In genomic region chr11:64759722-64760719, GRCh38 we compare ENCODE assay signal across 9 cellular contexts. TPM values are rescaled to one million over a fixed set of nuclear protein-coding genes. Genes with fewer than 3 reads are reported as not detected.
DNase-seq lines count a peak whose midpoint lies in the region; ATAC-seq and TF ChIP-seq lines count a peak whose summit lies in the region.
"Had no signal": no experiment of that assay in that cellular context is flagged by ENCODE, and none has a peak within 500 bp of the region (broad histone marks: within the 10 kb centered on the region; RNA-seq: fewer than 3 reads in every experiment).

Gene PYGM (minus strand): TSS chr11:64759974. CDS start chr11:64759898, 76 bp downstream.

- CTCF ChIA-PET in activated CD8-positive, alpha-beta memory T cell treated with anti-CD3 and anti-CD28 coated beads, Interleukin-2, amount 10 ng/mL, durations not matched to agents 7 days and 5 days (lab: Charles Lee): interaction anchor here (1.0 to 14.7 kb wide), 10 partner anchors 8 to 19 kb away, joined by 3 to 294 read pairs (median 4); partner anchors contain the start of genes RASGRP2 and SF1

- H3K9me3 Mint-ChIP-seq in activated CD8-positive, alpha-beta memory T cell treated with anti-CD3 and anti-CD28 coated beads, Interleukin-2, amount 10 ng/mL, durations not matched to agents 7 days and 5 days (ENCODE audit: low read depth): no peaks in the 10 kb centered on the region

- WGBS in tibial nerve, 2 donors: 39 to 49% methylated on average over 21 of the region's 24 CpGs

- H3K4me3 Mint-ChIP-seq in activated CD8-positive, alpha-beta memory T cell treated with anti-CD3 and anti-CD28 coated beads, Interleukin-2, amount 10 ng/mL, durations not matched to agents 7 days and 5 days: no peak within 1 kb of the TSS

- peaks cover 52% of the 10 kb centered on the region for H3K4me1 Mint-ChIP-seq in activated CD8-positive, alpha-beta memory T cell treated with anti-CD3 and anti-CD28 coated beads, Interleukin-2, amount 10 ng/mL, durations not matched to agents 7 days and 5 days

- TF ChIP-seq CTCF in lower lobe of right lung (IDR thresholded peaks at IDR 0.05) (no peak), tibial nerve (IDR thresholded peaks at IDR 0.05) (no peak)

- no peaks in the 10 kb centered on the region for H3K9me3 ChIP-seq in lower lobe of right lung
- no peaks in the 10 kb centered on the region for H3K9me3 ChIP-seq in tibial nerve

- peak in 1 of 2 donors; percentile 8 for TF ChIP-seq EP300 in tibial nerve (IDR thresholded peaks at IDR 0.05)

- no peak for ATAC-seq in activated CD8-positive, alpha-beta memory T cell treated with anti-CD3 and anti-CD28 coated beads, Interleukin-2, amount 10 ng/mL, durations not matched to agents 7 days and 5 days
- ATAC-seq in lower lobe of right lung: peak; percentile 52 to 59
- ATAC-seq in HG03520 (IDR thresholded peaks at IDR 0.05; ENCODE audit: unreplicated experiment): no peak
- no peak for ATAC-seq in GM21737 (IDR thresholded peaks at IDR 0.05; ENCODE audit: unreplicated experiment)

- peaks cover 38% of the 10 kb centered on the region for H3K4me1 ChIP-seq in lower lobe of right lung
- peaks cover 0 to 61% (median 34%) of the 10 kb centered on the region in 4 donors for H3K4me1 ChIP-seq in tibial nerve

- peaks cover 21% of the 10 kb centered on the region for H3K36me3 Mint-ChIP-seq in activated CD8-positive, alpha-beta memory T cell treated with anti-CD3 and anti-CD28 coated beads, Interleukin-2, amount 10 ng/mL, durations not matched to agents 7 days and 5 days

- intact Hi-C loops in lower lobe of right lung (cut with DNase I): no loop called here

- peak within 1 kb of the TSS; percentile 21 for H3K4me3 ChIP-seq in lower lobe of right lung
- H3K4me3 ChIP-seq in tibial nerve: peak within 1 kb of the TSS; percentile 7 to 33 (median 13)

- peaks cover 32% of the 10 kb centered on the region for H3K36me3 ChIP-seq in lower lobe of right lung
- peaks cover 5 to 31% (median 6%) of the 10 kb centered on the region in 3 donors for H3K36me3 ChIP-seq in tibial nerve

- DNase-seq in activated CD8-positive, alpha-beta memory T cell treated with anti-CD3 and anti-CD28 coated beads, Interleukin-2, amount 10 ng/mL, durations not matched to agents 7 days and 5 days: no peak
- DNase-seq in activated CD8-positive, alpha-beta memory T cell treated with anti-CD3 and anti-CD28 coated beads for 24 hours: no peak
- DNase-seq in caudate nucleus (lab: John Stamatoyannopoulos, UW) (peak in 41 of 61 donors; percentile 21 to 80 (median 56)), lower lobe of right lung (no peak), tibial nerve (ENCODE audit: low spot score in 2 of 2) (peak in 1 of 2 donors; percentile 43)
- DNase-seq in central memory CD4-positive, alpha-beta T cell: no peak

- H3K27me3 Mint-ChIP-seq in activated CD8-positive, alpha-beta memory T cell treated with anti-CD3 and anti-CD28 coated beads, Interleukin-2, amount 10 ng/mL, durations not matched to agents 7 days and 5 days: no peaks in the 10 kb centered on the region

- H3K27me3 ChIP-seq in lower lobe of right lung (ENCODE audit: low read depth) (no peaks in the 10 kb centered on the region), tibial nerve (no peaks in the 10 kb centered on the region)

- no peak for TF ChIP-seq POLR2A in tibial nerve (IDR thresholded peaks at IDR 0.05)

- H3K27ac Mint-ChIP-seq in activated CD8-positive, alpha-beta memory T cell treated with anti-CD3 and anti-CD28 coated beads, Interleukin-2, amount 10 ng/mL, durations not matched to agents 7 days and 5 days: peak within 1 kb of the TSS; percentile 87

- H3K27ac ChIP-seq in caudate nucleus (ENCODE audit: low read depth, low read length) (peak within 1 kb of the TSS; percentile 63), lower lobe of right lung (peak within 1 kb of the TSS; percentile 53), tibial nerve (peak within 1 kb of the TSS in 3 of 4 donors; percentile 28 to 72 (median 53))

RNA-seq across cellular contexts. Expression of gene PYGM, which starts in this region (rescaled TPM):
- 1 to 10 TPM; 2.0 to 3.2 TPM for total RNA-seq in activated CD8-positive, alpha-beta memory T cell treated with anti-CD3 and anti-CD28 coated beads, Interleukin-2, amount 10 ng/mL, durations not matched to agents 7 days and 5 days
- 2.6 TPM for total RNA-seq in lower lobe of right lung
- total RNA-seq in tibial nerve: 10 to 100 TPM in 2 of 4 donors, 1 to 10 TPM in 2; 2.1 to 18.6 (median 9.9) TPM
- total RNA-seq: Daoy had no signal

Comparison
In these comparisons a context has a peak if more than half of its experiments do, and no peak if none do; other contexts are left out.
1. ATAC-seq: peak in lower lobe of right lung (2 of 2); none in activated CD8-positive, alpha-beta memory T cell treated with anti-CD3 and anti-CD28 coated beads, Interleukin-2, amount 10 ng/mL, durations not matched to agents 7 days and 5 days (single experiment), HG03520 (single experiment) and GM21737 (single experiment).
2. DNase-seq: peak in caudate nucleus (41 of 61); none in activated CD8-positive, alpha-beta memory T cell treated with anti-CD3 and anti-CD28 coated beads, Interleukin-2, amount 10 ng/mL, durations not matched to agents 7 days and 5 days (single experiment), activated CD8-positive, alpha-beta memory T cell treated with anti-CD3 and anti-CD28 coated beads for 24 hours (single experiment), lower lobe of right lung (single experiment) and central memory CD4-positive, alpha-beta T cell (single experiment).
3. Peak in every context shown above with its lines, with median percentiles within 50 percentile points of each other: H3K27ac ChIP-seq.